Comparison of ENCODE assay signal across 7 cellular contexts in the genomic region with DNA sequence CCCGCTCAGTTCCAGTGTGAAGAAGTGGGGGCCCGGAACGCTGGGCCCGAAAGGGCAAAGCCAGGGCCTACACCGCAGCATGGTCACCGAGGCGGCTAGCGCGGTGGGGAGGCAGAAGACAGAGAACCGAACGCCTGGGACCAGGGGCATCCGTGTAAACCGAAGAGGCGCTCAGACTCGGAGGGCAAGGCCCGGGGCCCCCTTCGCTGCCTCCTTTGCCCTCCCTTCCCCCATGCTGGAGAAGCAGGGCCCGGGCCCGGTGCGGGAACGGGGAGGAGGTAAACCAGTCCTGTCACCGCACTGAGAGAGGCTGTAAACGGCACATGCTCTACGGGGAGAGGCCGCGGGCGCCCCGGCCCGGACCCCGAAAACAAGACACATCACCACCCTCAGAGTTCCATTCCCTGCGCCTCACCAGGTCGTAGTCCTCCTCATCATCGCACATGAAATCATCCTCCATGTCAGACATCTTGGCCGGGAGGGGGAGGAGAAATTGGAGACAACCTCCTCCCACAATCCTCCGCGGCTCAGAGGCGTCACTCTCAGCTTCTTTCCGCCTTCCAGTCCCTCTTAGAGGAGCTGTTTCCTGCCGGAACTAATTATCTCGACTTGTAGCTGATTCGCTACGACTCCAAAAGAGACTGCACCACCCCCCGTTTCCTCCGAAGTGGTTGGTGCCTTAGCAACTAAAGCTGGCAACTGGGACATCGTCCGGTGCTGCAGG. TPM values are rescaled to one million over a fixed set of nuclear protein-coding genes. Genes with fewer than 3 reads are reported as not detected.
DNase-seq lines count a peak whose midpoint lies in the region; ATAC-seq, FAIRE-seq and TF ChIP-seq lines count a peak whose summit lies in the region.

TSS of gene COPS2 (minus strand) at position 490 of the 724 bp plus-strand sequence. CDS start at position 469, 21 bp downstream.

- H3K79me2 ChIP-seq in hepatocyte: peaks cover 78% of the 10 kb centered on the region

- peak; percentile 89 for ATAC-seq in HG02981 (IDR thresholded peaks at IDR 0.05; ENCODE audit: unreplicated experiment)

- peak within 1 kb of the TSS; percentile 73 for H3K4me3 ChIP-seq in hepatocyte

- H3K36me3 ChIP-seq in hepatocyte (replicated peaks; ENCODE audit: insufficient read depth, low read depth): no peaks in the 10 kb centered on the region

- no peaks in the 10 kb centered on the region for H3K27me3 ChIP-seq in hepatocyte

- peak within 1 kb of the TSS; percentile 86 for H3K4me2 ChIP-seq in hepatocyte

- peak; percentile 93 for FAIRE-seq in GM18507 (lab: Jason Lieb, UNC)

- H4K20me1 ChIP-seq in hepatocyte (ENCODE audit: insufficient read depth, poor library complexity, severe bottlenecking): peaks cover 38% of the 10 kb centered on the region

- H3K4me1 ChIP-seq in hepatocyte (ENCODE audit: insufficient read depth): peaks cover 11% of the 10 kb centered on the region

- H3K9me2 ChIP-seq in hepatocyte (replicated peaks; ENCODE audit: insufficient read depth): no peaks in the 10 kb centered on the region

- DNase-seq in GM18507 (ENCODE audit: extremely low spot score, insufficient read length, low read depth) (peak; percentile 67), NCI-H2029 treated with DMSO at 0.1 percent for 48 hours (lab: John Stamatoyannopoulos, UW) (peak; percentile 81), T1000 (lab: John Stamatoyannopoulos, UW) (peak; percentile 93), astrocyte of the hippocampus (ENCODE audit: low read depth, low spot score) (peak; percentile 99), hepatocyte (ENCODE audit: low spot score) (peak; percentile 98), renal cortical epithelial cell (ENCODE audit: low read depth) (peak; percentile 99)

- peak within 1 kb of the TSS; percentile 89 for H3K27ac ChIP-seq in hepatocyte

- 1% methylated on average over 46 of the region's 46 CpGs for WGBS in hepatocyte (ENCODE audit: low lambda C conversion rate, missing lambda C conversion rate)

- no peak for TF ChIP-seq CTCF in hepatocyte (IDR thresholded peaks at IDR 0.05; ENCODE audit: poor library complexity)

- H2AFZ ChIP-seq in hepatocyte: peak within 1 kb of the TSS; percentile 93

- H3K9me3 ChIP-seq in hepatocyte (ENCODE audit: low read depth): no peaks in the 10 kb centered on the region

RNA-seq across cellular contexts. Expression of gene COPS2, which starts in this region (rescaled TPM):
- total RNA-seq in hepatocyte (97.9 and 127 TPM in 2 replicates), renal cortical epithelial cell (66.0 and 111 TPM in 2 replicates)
- polyA plus RNA-seq in hepatocyte: 26.1 and 37.4 TPM in 2 replicates

Comparison
In these comparisons a context has a peak if more than half of its experiments do, and no peak if none do; other contexts are left out.
1. Peak in every context shown above with its lines: DNase-seq, ATAC-seq, H3K4me3 ChIP-seq and H3K27ac ChIP-seq.